19 cellular contexts compared by ENCODE assay signal in genomic region chr2:68172990-68173715, GRCh38. TPM values are rescaled to one million over a fixed set of nuclear protein-coding genes. Genes with fewer than 3 reads are reported as not detected.
DNase-seq lines count a peak whose midpoint lies in the region; ATAC-seq, FAIRE-seq and TF ChIP-seq lines count a peak whose summit lies in the region.
"Had no signal": no experiment of that assay in that cellular context is flagged by ENCODE, and none has a peak within 500 bp of the region (broad histone marks: within the 10 kb centered on the region; RNA-seq: fewer than 3 reads in every experiment).

No MANE protein-coding gene starts in this region.

- H3K9me2 ChIP-seq in HCT116 (ENCODE audit: insufficient read depth), result no peaks in the 10 kb centered on the region

- no peak for TF ChIP-seq RAD21 in HCT116 (IDR thresholded peaks at IDR 0.05; ENCODE audit: low read depth)

- H3K4me1 ChIP-seq in HCT116 (ENCODE audit: control insufficient read depth in 1 of 2, insufficient read depth in 2 of 2, low read length in 2 of 2), result no peaks in the 10 kb centered on the region
- H3K4me1 ChIP-seq in left ventricle myocardium inferior, result no peaks in the 10 kb centered on the region
- H3K4me1 ChIP-seq in kidney (ENCODE audit: control insufficient read depth in 1 of 2, insufficient read depth in 1 of 2, low read depth in 1 of 2, low read length in 2 of 2), result no peaks in the 10 kb centered on the region
- H3K4me1 ChIP-seq: upper lobe of left lung had no signal

- BruUV-seq in HCT116 (replicated peaks; lab: Mats Ljungman, UMichigan), result TSS peak; percentile 9

- CTCF ChIA-PET in HCT116 (lab: Charles Lee) (no interaction called here), activated B cell treated with CpG ODN at 0.5 μM for 24 hours (lab: Charles Lee) (no interaction called here)

- no peak overlapping the region for H3K27ac ChIP-seq in HCT116 (ENCODE audit: low read depth, low read length)
- no peak overlapping the region for H3K27ac ChIP-seq in left ventricle myocardium inferior (replicated peaks)
- H3K27ac ChIP-seq in kidney (ENCODE audit: low read depth in 2 of 2, low read length in 2 of 2), result no peak overlapping the region
- H3K27ac ChIP-seq: upper lobe of left lung had no signal

- H3K9me3 ChIP-seq in HCT116 (ENCODE audit: control insufficient read depth in 1 of 2, insufficient read depth in 1 of 2, low read depth in 1 of 2, low read length in 2 of 2), result no peaks in the 10 kb centered on the region
- H3K9me3 ChIP-seq in left ventricle myocardium inferior (replicated peaks), result no peaks in the 10 kb centered on the region
- H3K9me3 ChIP-seq in kidney (ENCODE audit: control insufficient read depth in 1 of 2, low read length in 2 of 2), result no peaks in the 10 kb centered on the region
- H3K9me3 ChIP-seq: upper lobe of left lung had no signal

- H3K4me3 Mint-ChIP-seq in activated B cell treated with CpG ODN at 0.5 μM for 24 hours (peak overlapping the region; percentile 41), memory B cell (peak overlapping the region; percentile 21)
- no peak overlapping the region for H3K4me3 Mint-ChIP-seq in activated CD4-positive, alpha-beta T cell treated with anti-CD3 and anti-CD28 coated beads, Interleukin-2, amount 10 ng/mL, durations not matched to agents 24 days and 14 days
- H3K4me3 Mint-ChIP-seq: activated T-helper 1 cell treated with anti-CD3 and anti-CD28 coated beads, Interleukin-12 subunit alpha, Interleukin-12 subunit beta, Interleukin-2, Interleukin-4 antibody, amounts not matched to agents 30 ng/mL and 10 ng/mL and 1 ng/mL, durations not matched to agents 14 hours and 24 hours and 36 hours; CD4-positive, alpha-beta memory T cell had no signal

- TF ChIP-seq CTCF in HCT116 (IDR thresholded peaks at IDR 0.05 in 2 of 3, conservative IDR thresholded peaks at IDR 0.05 in 1 of 3; ENCODE audit: borderline replicate concordance in 1 of 3, insufficient read depth in 1 of 3, low read depth in 2 of 3, low read length in 2 of 3) (no peak), activated B cell treated with CpG ODN at 0.5 μM for 24 hours (IDR thresholded peaks at IDR 0.05) (no peak), left ventricle myocardium inferior (IDR thresholded peaks at IDR 0.05; ENCODE audit: borderline replicate concordance) (no peak), kidney (IDR thresholded peaks at IDR 0.05; ENCODE audit: borderline replicate concordance, extremely low read depth, insufficient read depth) (no peak)

- H3K36me3 ChIP-seq in HCT116 (ENCODE audit: control insufficient read depth in 1 of 2, insufficient read depth in 2 of 2, low read length in 2 of 2) (peaks cover 18 to 49% of the 10 kb centered on the region in 2 experiments; a peak in 3 of 4 replicates), left ventricle myocardium inferior (peaks cover 33% of the 10 kb centered on the region), kidney (ENCODE audit: control insufficient read depth in 1 of 2, insufficient read depth in 2 of 2, low read length in 2 of 2) (peaks cover 0 to 3% of the 10 kb centered on the region in 2 donors)

- no peak overlapping the region for H3K4me3 ChIP-seq in HCT116 (replicated peaks in 1 of 2; ENCODE audit: low read depth in 1 of 2, low read length in 2 of 2)
- no peak overlapping the region for H3K4me3 ChIP-seq in left ventricle myocardium inferior
- H3K4me3 ChIP-seq in kidney (ENCODE audit: low read length in 2 of 2), result no peak overlapping the region
- H3K4me3 ChIP-seq: lung, upper lobe of left lung had no signal

- peaks cover 33% of the 10 kb centered on the region for H3K4me1 Mint-ChIP-seq in activated B cell treated with CpG ODN at 0.5 μM for 24 hours
- peaks cover 18% of the 10 kb centered on the region for H3K4me1 Mint-ChIP-seq in memory B cell
- peaks cover 9% of the 10 kb centered on the region for H3K4me1 Mint-ChIP-seq in activated CD4-positive, alpha-beta T cell treated with anti-CD3 and anti-CD28 coated beads, Interleukin-2, amount 10 ng/mL, durations not matched to agents 24 days and 14 days

- ATAC-seq in HCT116, result no peak
- peak; percentile 58 for ATAC-seq in activated B cell treated with CpG ODN at 0.5 μM for 24 hours (ENCODE audit: low read depth)
- ATAC-seq in memory B cell (ENCODE audit: low read depth), result peak; percentile 75

- H3K9ac ChIP-seq in HCT116 (ENCODE audit: low read length) (no peak overlapping the region), kidney (ENCODE audit: low read length in 2 of 2) (no peak overlapping the region)

- H3K79me2 ChIP-seq in HCT116 (ENCODE audit: insufficient read depth, low read length), result peaks cover 49% of the 10 kb centered on the region

- DNase-seq in HCT116 (ENCODE audit: low read depth, low spot score), result no peak
- DNase-seq in NOMO-1 (lab: John Stamatoyannopoulos, UW; ENCODE audit: unreplicated experiment in 2 of 2), result peak; percentile 95
- no peak for DNase-seq in activated B cell treated with CpG ODN at 0.5 μM for 24 hours
- DNase-seq in memory B cell (ENCODE audit: low spot score in 2 of 2), result peak in 1 of 2 donors; percentile 23
- no peak for DNase-seq in left ventricle myocardium inferior
- DNase-seq in kidney, result no peak
- DNase-seq in UCSD-AML1 (lab: John Stamatoyannopoulos, UW; ENCODE audit: unreplicated experiment), result no peak
- no peak for DNase-seq in activated CD4-positive, alpha-beta T cell treated with anti-CD3 and anti-CD28 coated beads, Interleukin-2, amount 10 ng/mL, durations not matched to agents 24 days and 14 days
- DNase-seq: activated CD4-positive, alpha-beta T cell treated with anti-CD3 and anti-CD28 coated beads for 48 hours; aorta; CD4-positive, alpha-beta memory T cell; cortex of kidney; NK-92 treated with Interleukin-12 subunit alpha and Interleukin-12 subunit beta, amount 100 ng/mL, for 24 hours; nucleus accumbens; stimulated activated CD4-positive, alpha-beta T cell treated with anti-CD3 and anti-CD28 coated beads, Interleukin-4, amount 100 ng/mL, for 4 hours; upper lobe of left lung had no signal

- intact Hi-C loops in HCT116 (cut with micrococcal nuclease), result no loop called here
- intact Hi-C loops in activated B cell treated with CpG ODN at 0.5 μM for 24 hours (cut with micrococcal nuclease), result loop anchor here (2.0 kb wide), 2 partner anchors 14 to 16 kb away; partner anchors contain the start of gene PNO1
- intact Hi-C loops in left ventricle myocardium inferior (cut with micrococcal nuclease), result no loop called here
- intact Hi-C loops in kidney (cut with DNase I), result no loop called here
- intact Hi-C loops in activated CD4-positive, alpha-beta T cell treated with anti-CD3 and anti-CD28 coated beads, Interleukin-2, amount 10 ng/mL, durations not matched to agents 24 days and 14 days (cut with micrococcal nuclease), result no loop called here

- H3K27ac Mint-ChIP-seq in activated B cell treated with CpG ODN at 0.5 μM for 24 hours (peak overlapping the region; percentile 41), memory B cell (peak overlapping the region; percentile 4)
- H3K27ac Mint-ChIP-seq in activated CD4-positive, alpha-beta T cell treated with anti-CD3 and anti-CD28 coated beads, Interleukin-2, amount 10 ng/mL, durations not matched to agents 24 days and 14 days, result no peak overlapping the region

- H3K36me3 Mint-ChIP-seq in activated B cell treated with CpG ODN at 0.5 μM for 24 hours (ENCODE audit: low read depth) (peaks cover 45% of the 10 kb centered on the region), memory B cell (peaks cover 3% of the 10 kb centered on the region)
- H3K36me3 Mint-ChIP-seq in activated CD4-positive, alpha-beta T cell treated with anti-CD3 and anti-CD28 coated beads, Interleukin-2, amount 10 ng/mL, durations not matched to agents 24 days and 14 days (ENCODE audit: low read depth), result peaks cover 29% of the 10 kb centered on the region

- POLR2A ChIA-PET in HCT116 (lab: Charles Lee), result no interaction called here
- POLR2A ChIA-PET in activated B cell treated with CpG ODN at 0.5 μM for 24 hours (lab: Charles Lee), result interaction anchor here (0.5 to 0.6 kb wide), 2 partner anchors 11 to 18 kb away, joined by 3 to 9 read pairs; no protein-coding TSS in a partner anchor

- no peak overlapping the region for H3K4me2 ChIP-seq in HCT116 (ENCODE audit: low read length)

- RAD21 ChIA-PET in HCT116 (lab: Charles Lee; ENCODE audit: low non-redundant PET in 1 of 2, low total read pairs in 2 of 2, uncharacterized antibody in 2 of 2, unreplicated experiment in 2 of 2), result no interaction called here

- no peak overlapping the region for H2AFZ ChIP-seq in HCT116 (ENCODE audit: low read depth, low read length, poor library complexity, severe bottlenecking)

- H4K20me1 ChIP-seq in HCT116 (ENCODE audit: insufficient read depth), result peaks cover 14% of the 10 kb centered on the region; the same call in 1 of the 2 replicates

- no peak for TF ChIP-seq POLR2A in HCT116 (IDR thresholded peaks at IDR 0.05; ENCODE audit: borderline replicate concordance, extremely low read depth, insufficient read depth, insufficient read length)

- H3K9me3 Mint-ChIP-seq in activated B cell treated with CpG ODN at 0.5 μM for 24 hours (no peaks in the 10 kb centered on the region), memory B cell (no peaks in the 10 kb centered on the region)
- H3K9me3 Mint-ChIP-seq in activated CD4-positive, alpha-beta T cell treated with anti-CD3 and anti-CD28 coated beads, Interleukin-2, amount 10 ng/mL, durations not matched to agents 24 days and 14 days, result no peaks in the 10 kb centered on the region
- H3K9me3 Mint-ChIP-seq: activated T-helper 1 cell treated with anti-CD3 and anti-CD28 coated beads, Interleukin-12 subunit alpha, Interleukin-12 subunit beta, Interleukin-2, Interleukin-4 antibody, amounts not matched to agents 30 ng/mL and 10 ng/mL and 1 ng/mL, durations not matched to agents 14 hours and 24 hours and 36 hours; CD4-positive, alpha-beta memory T cell had no signal

- H3K27me3 ChIP-seq in HCT116 (ENCODE audit: insufficient read depth, low read length) (no peaks in the 10 kb centered on the region), left ventricle myocardium inferior (ENCODE audit: low read depth) (no peaks in the 10 kb centered on the region)
- H3K27me3 ChIP-seq: upper lobe of left lung had no signal

- H3K27me3 Mint-ChIP-seq in activated B cell treated with CpG ODN at 0.5 μM for 24 hours (no peaks in the 10 kb centered on the region), memory B cell (no peaks in the 10 kb centered on the region)
- H3K27me3 Mint-ChIP-seq in activated CD4-positive, alpha-beta T cell treated with anti-CD3 and anti-CD28 coated beads, Interleukin-2, amount 10 ng/mL, durations not matched to agents 24 days and 14 days, result no peaks in the 10 kb centered on the region
- H3K27me3 Mint-ChIP-seq: CD4-positive, alpha-beta memory T cell had no signal

- no peak for FAIRE-seq in kidney (lab: Jason Lieb, UNC)
- FAIRE-seq: GM12892 had no signal

TF ChIP-seq in HCT116, 20 proteins besides CTCF, POLR2A, EP300 and RAD21 (continues in another document):
- TF ChIP-seq POLR2AphosphoS5 (IDR thresholded peaks at IDR 0.05; ENCODE audit: low read depth, low read length), result no peak
- TF ChIP-seq SP1 (IDR thresholded peaks at IDR 0.05; ENCODE audit: low read depth), result no peak

RNA-seq across cellular contexts. Expression of gene PNO1, which starts 15.5 kb away (rescaled TPM):
- total RNA-seq in HCT116 (2021; ENCODE audit: unreplicated experiment) (23.3 TPM), activated B cell treated with CpG ODN at 0.5 μM for 24 hours (22.1 and 24.9 TPM in 2 replicates), left ventricle myocardium inferior (8.2 TPM), kidney (13.4 TPM)
- 11.9 and 15.0 TPM in 2 replicates for polyA plus RNA-seq in HCT116 (2012)
- 11.3 TPM for polyA plus RNA-seq in kidney (ENCODE audit: insufficient read depth, low read depth, low replicate concordance)
- total RNA-seq in activated CD4-positive, alpha-beta T cell treated with anti-CD3 and anti-CD28 coated beads, Interleukin-2, amount 10 ng/mL, durations not matched to agents 24 days and 14 days, result 35.4 and 38.4 TPM in 2 replicates

Comparison
In these comparisons a context has a peak if more than half of its experiments do, and no peak if none do; other contexts are left out.
1. DNase-seq: peak in NOMO-1 (2 of 2); none in HCT116 (single experiment), activated B cell treated with CpG ODN at 0.5 μM for 24 hours (single experiment), left ventricle myocardium inferior (single experiment), kidney (single experiment), UCSD-AML1 (single experiment) and activated CD4-positive, alpha-beta T cell treated with anti-CD3 and anti-CD28 coated beads, Interleukin-2, amount 10 ng/mL, durations not matched to agents 24 days and 14 days (single experiment).